In the genomic region with DNA sequence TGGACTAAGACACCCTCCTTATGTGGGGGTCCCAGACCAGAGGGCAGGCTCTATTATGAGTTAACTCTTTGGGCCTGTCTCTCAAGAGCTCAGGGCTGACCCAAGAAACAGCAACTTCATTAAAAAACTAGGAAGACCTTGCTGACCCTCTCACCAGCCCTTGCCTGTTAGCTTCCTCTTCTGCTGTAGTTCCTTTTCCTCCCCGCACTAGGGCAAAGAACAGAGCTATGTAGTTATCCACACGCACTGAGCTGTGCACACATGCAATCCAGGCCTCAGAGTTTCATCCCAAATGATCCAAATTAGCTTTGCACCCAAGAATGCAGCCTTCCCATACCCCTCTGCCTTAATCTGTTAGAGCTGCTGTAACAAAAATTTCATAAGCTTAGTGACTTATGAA, we compare ENCODE assay signal across 23 cellular contexts.
A peak's percentile ranks its signal among the peaks of the same experiment; 100 is the strongest.
DNase-seq lines count a peak whose midpoint lies in the region; ATAC-seq, FAIRE-seq and TF ChIP-seq lines count a peak whose summit lies in the region.
"Had no signal": no experiment of that assay in that cellular context is flagged by ENCODE, and none has a peak within 500 bp of the region (broad histone marks: within the 10 kb centered on the region; RNA-seq: fewer than 3 reads in every experiment).

No MANE protein-coding gene starts in this region.

- peaks cover 0 to 7% (median 0%) of the 10 kb centered on the region in 9 donors for H3K27me3 ChIP-seq in heart left ventricle
- H3K27me3 ChIP-seq: BLaER1 treated with 17β-estradiol and CSF1 and Interleukin-3, amounts not matched to agents 10 nM and 100 nM; MG63 had no signal

- H3K4me1 ChIP-seq in heart left ventricle: no peaks in the 10 kb centered on the region

- no peaks in the 10 kb centered on the region for H3K36me3 Mint-ChIP-seq in endothelial cell (ENCODE audit: low read depth, unreplicated experiment)
- H3K36me3 Mint-ChIP-seq: CD8-positive, alpha-beta T cell had no signal

- no peak overlapping the region for H3K4me3 Mint-ChIP-seq in endothelial cell (ENCODE audit: unreplicated experiment)
- H3K4me3 Mint-ChIP-seq: CD8-positive, alpha-beta T cell had no signal

- H3K4me1 Mint-ChIP-seq in endothelial cell (ENCODE audit: unreplicated experiment): peaks cover 24% of the 10 kb centered on the region

- ATAC-seq in Right ventricle myocardium inferior (peak; percentile 34), heart left ventricle (no peak), GM19023 (IDR thresholded peaks at IDR 0.05; ENCODE audit: unreplicated experiment) (no peak)
- ATAC-seq: CD8-positive, alpha-beta T cell; K562; SK-N-SH treated with all-trans-retinoic acid at 6 μM for 48 hours had no signal

- DNase-seq in Right ventricle myocardium inferior (ENCODE audit: missing footprints): no peak
- no peak for DNase-seq in heart left ventricle
- DNase-seq in NOMO-1 treated with dmso at 0.1 percent for 144 hours (lab: John Stamatoyannopoulos, UW; ENCODE audit: unreplicated experiment): peak; percentile 57
- no peak for DNase-seq in endothelial cell (ENCODE audit: low spot score)
- peak; percentile 9 for DNase-seq in pons (ENCODE audit: low spot score)
- no peak for DNase-seq in activated CD4-positive, CD25-positive, alpha-beta regulatory T cell treated with anti-CD3 and anti-CD28 coated beads, Interleukin-2, amount 50 U/mL, for 72 hours
- no peak for DNase-seq in urothelium cell line (ENCODE audit: low spot score)
- DNase-seq: 8988T; CD8-positive, alpha-beta T cell; DMS153; MG63; NCI-H1105; NCI-H146; NCI-H2029 treated with DMSO at 0.1 percent for 48 hours; NCI-H345; NCI-H524 treated with DMSO at 0.1 percent for 48 hours had no signal

- TF ChIP-seq CTCF in heart left ventricle (IDR thresholded peaks at IDR 0.05): no peak
- TF ChIP-seq CTCF in endothelial cell (IDR thresholded peaks at IDR 0.05; ENCODE audit: unreplicated experiment): no peak

- peak overlapping the region; percentile 52 for H3K27ac Mint-ChIP-seq in endothelial cell (ENCODE audit: unreplicated experiment)
- H3K27ac Mint-ChIP-seq: CD8-positive, alpha-beta T cell had no signal

- no peak overlapping the region for H3K27ac ChIP-seq in heart left ventricle
- H3K27ac ChIP-seq: BLaER1 treated with 17β-estradiol and CSF1 and Interleukin-3, amounts not matched to agents 10 nM and 100 nM had no signal

- H3K9me3 Mint-ChIP-seq in endothelial cell (ENCODE audit: unreplicated experiment): no peaks in the 10 kb centered on the region

- no peaks in the 10 kb centered on the region for H3K9me3 ChIP-seq in heart left ventricle
- H3K9me3 ChIP-seq: BLaER1 treated with 17β-estradiol and CSF1 and Interleukin-3, amounts not matched to agents 10 nM and 100 nM; MG63 had no signal

- 53 to 73% (median 62%) methylated on average over 2 of the region's 2 CpGs for WGBS in heart left ventricle, 4 donors

- H3K36me3 ChIP-seq in heart left ventricle: no peaks in the 10 kb centered on the region
- H3K36me3 ChIP-seq: BLaER1 treated with 17β-estradiol and CSF1 and Interleukin-3, amounts not matched to agents 10 nM and 100 nM; MG63 had no signal

- intact Hi-C loops in Right ventricle myocardium inferior (cut with DNase I): no loop called here
- intact Hi-C loops in heart left ventricle (cut with DNase I): no loop called here

- peaks cover 4% of the 10 kb centered on the region for H3K27me3 Mint-ChIP-seq in endothelial cell (ENCODE audit: unreplicated experiment)

- no peak for FAIRE-seq in urothelium cell line (lab: Jason Lieb, UNC)
- FAIRE-seq: GM18507, GM19239, H54, K562 had no signal

- no peak for TF ChIP-seq POLR2A in heart left ventricle (IDR thresholded peaks at IDR 0.05)

- H3K4me3 ChIP-seq in heart left ventricle: no peak overlapping the region
- H3K4me3 ChIP-seq: BLaER1 treated with 17β-estradiol and CSF1 and Interleukin-3, amounts not matched to agents 10 nM and 100 nM; K562; MG63 had no signal

Comparison
In these comparisons a context has a peak if more than half of its experiments do, and no peak if none do; other contexts are left out.
1. DNase-seq: peak in NOMO-1 treated with dmso at 0.1 percent for 144 hours (single experiment) and pons (single experiment); none in Right ventricle myocardium inferior (single experiment), heart left ventricle (0 of 5), endothelial cell (single experiment), activated CD4-positive, CD25-positive, alpha-beta regulatory T cell treated with anti-CD3 and anti-CD28 coated beads, Interleukin-2, amount 50 U/mL, for 72 hours (single experiment) and urothelium cell line (single experiment).